ENCODE assay signal across 12 cellular contexts in the genomic region with DNA sequence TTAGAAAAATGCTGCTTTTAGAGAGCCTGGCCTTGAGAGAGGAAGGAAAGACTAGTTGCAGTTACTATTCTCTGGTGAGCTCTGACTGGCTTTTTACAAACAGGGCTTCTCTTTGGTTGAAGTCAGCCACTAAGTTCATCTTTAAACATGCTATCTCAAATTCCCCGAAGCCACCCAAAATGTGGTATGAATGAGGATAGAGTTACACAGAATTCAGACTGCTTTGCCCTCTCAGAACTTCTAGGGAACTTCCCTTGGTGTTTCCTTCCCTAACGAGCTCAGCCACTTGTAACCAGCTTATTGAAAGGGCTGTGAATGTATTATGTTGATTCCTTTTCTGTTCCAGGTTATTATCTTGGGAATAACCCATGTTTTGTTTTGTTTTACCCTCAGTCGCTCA.
DNase-seq lines count a peak whose midpoint lies in the region; ATAC-seq and TF ChIP-seq lines count a peak whose summit lies in the region.
"Had no signal": no experiment of that assay in that cellular context is flagged by ENCODE, and none has a peak within 500 bp of the region (broad histone marks: within the 10 kb centered on the region; RNA-seq: fewer than 3 reads in every experiment).

No MANE protein-coding gene starts in this region.

- peaks cover 7% of the 10 kb centered on the region; the same call in 1 of the 2 replicates for H3K79me2 ChIP-seq in MM.1S (ENCODE audit: low read length)

- DNase-seq in activated T-cell treated with anti-CD3 and anti-CD28 coated beads, Interleukin-2, amount 50 U/mL, for 72 hours, result no peak
- DNase-seq in activated T-cell treated with anti-CD3 and anti-CD28 coated beads, Interleukin-2, amount 50 U/mL, for 1 hour, result no peak
- DNase-seq in MM.1S, result no peak
- DNase-seq in endothelial cell (ENCODE audit: low spot score), result no peak
- DNase-seq in stimulated activated naive B cell treated with anti-CD40 and anti-IgM and Interleukin-4, amounts not matched to agents 10 μg/mL and 1 μg/mL and 100 μg/mL, for 72 hours, result peak; percentile 41
- DNase-seq in GF-D8 (lab: John Stamatoyannopoulos, UW), result no peak
- no peak for DNase-seq in WTC11 (ENCODE audit: low spot score)
- DNase-seq in Right ventricle myocardium inferior (ENCODE audit: missing footprints), result no peak
- DNase-seq: erythroblast, substantia nigra had no signal

- no peak overlapping the region for H2AFZ ChIP-seq in MM.1S (ENCODE audit: low read length)

- peaks cover 0 to 5% of the 10 kb centered on the region in 2 donors for H3K9me3 Mint-ChIP-seq in activated T-cell treated with anti-CD3 and anti-CD28 coated beads, Interleukin-2, amount 50 U/mL, for 72 hours
- H3K9me3 Mint-ChIP-seq in endothelial cell (ENCODE audit: unreplicated experiment) (no peaks in the 10 kb centered on the region), WTC11 (peaks cover 12% of the 10 kb centered on the region)
- peaks cover 0 to 4% of the 10 kb centered on the region in 2 donors for H3K9me3 Mint-ChIP-seq in stimulated activated naive B cell treated with anti-CD40 and anti-IgM and Interleukin-4, amounts not matched to agents 10 μg/mL and 1 μg/mL and 100 μg/mL, for 72 hours

- H3K4me1 ChIP-seq in MM.1S (ENCODE audit: low read length), result peaks cover 40% of the 10 kb centered on the region

- no peaks in the 10 kb centered on the region for H3K9me3 ChIP-seq in MM.1S (replicated peaks; ENCODE audit: insufficient read depth, low read length)

- no peak overlapping the region for H3K4me3 ChIP-seq in MM.1S (ENCODE audit: low read length)
- H3K4me3 ChIP-seq: coronary artery had no signal

- no peaks in the 10 kb centered on the region for H3K9me2 ChIP-seq in MM.1S (replicated peaks; ENCODE audit: insufficient read depth, low read length)

- H3K27me3 ChIP-seq in MM.1S (replicated peaks; ENCODE audit: insufficient read depth, low read length), result no peaks in the 10 kb centered on the region

- peak overlapping the region; percentile 27; the same call in 1 of the 2 replicates for H3K27ac ChIP-seq in MM.1S (ENCODE audit: low read length)
- H3K27ac ChIP-seq: coronary artery had no signal

- H3K4me1 Mint-ChIP-seq in activated T-cell treated with anti-CD3 and anti-CD28 coated beads, Interleukin-2, amount 50 U/mL, for 72 hours (ENCODE audit: low read depth), result no peaks in the 10 kb centered on the region
- peaks cover 16% of the 10 kb centered on the region for H3K4me1 Mint-ChIP-seq in endothelial cell (ENCODE audit: unreplicated experiment)
- H3K4me1 Mint-ChIP-seq in stimulated activated naive B cell treated with anti-CD40 and anti-IgM and Interleukin-4, amounts not matched to agents 10 μg/mL and 1 μg/mL and 100 μg/mL, for 72 hours, result peaks cover 26 to 48% of the 10 kb centered on the region in 2 donors
- H3K4me1 Mint-ChIP-seq in WTC11, result peaks cover 4% of the 10 kb centered on the region

- no peak overlapping the region for H3K9ac ChIP-seq in MM.1S (ENCODE audit: low read length)

- H3K36me3 ChIP-seq in MM.1S (replicated peaks; ENCODE audit: insufficient read depth, low read length), result no peaks in the 10 kb centered on the region

- peak; percentile 31 to 76 for ATAC-seq in activated T-cell treated with anti-CD3 and anti-CD28 coated beads, Interleukin-2, amount 50 U/mL, for 72 hours (replicated peaks in 1 of 2)
- peak; percentile 72 to 84 for ATAC-seq in stimulated activated naive B cell treated with anti-CD40 and anti-IgM and Interleukin-4, amounts not matched to agents 10 μg/mL and 1 μg/mL and 100 μg/mL, for 72 hours (replicated peaks)
- ATAC-seq in WTC11 (no peak), Right ventricle myocardium inferior (no peak)

- H4K20me1 ChIP-seq in MM.1S (ENCODE audit: insufficient read depth, low read length), result no peaks in the 10 kb centered on the region

- H3K4me3 Mint-ChIP-seq in activated T-cell treated with anti-CD3 and anti-CD28 coated beads, Interleukin-2, amount 50 U/mL, for 72 hours, result no peak overlapping the region
- H3K4me3 Mint-ChIP-seq in endothelial cell (ENCODE audit: unreplicated experiment) (no peak overlapping the region), WTC11 (no peak overlapping the region)
- no peak overlapping the region for H3K4me3 Mint-ChIP-seq in stimulated activated naive B cell treated with anti-CD40 and anti-IgM and Interleukin-4, amounts not matched to agents 10 μg/mL and 1 μg/mL and 100 μg/mL, for 72 hours

- no peak overlapping the region for H3K4me2 ChIP-seq in MM.1S (ENCODE audit: low read depth, low read length)

- no peak overlapping the region for H3K27ac Mint-ChIP-seq in activated T-cell treated with anti-CD3 and anti-CD28 coated beads, Interleukin-2, amount 50 U/mL, for 72 hours
- H3K27ac Mint-ChIP-seq in endothelial cell (ENCODE audit: unreplicated experiment) (peak overlapping the region; percentile 62), WTC11 (no peak overlapping the region; the same call in 1 of the 2 replicates)
- H3K27ac Mint-ChIP-seq in stimulated activated naive B cell treated with anti-CD40 and anti-IgM and Interleukin-4, amounts not matched to agents 10 μg/mL and 1 μg/mL and 100 μg/mL, for 72 hours, result peak overlapping the region; percentile 81
- H3K27ac Mint-ChIP-seq: progenitor cell of endocrine pancreas had no signal

- no peaks in the 10 kb centered on the region for H3K27me3 Mint-ChIP-seq in activated T-cell treated with anti-CD3 and anti-CD28 coated beads, Interleukin-2, amount 50 U/mL, for 72 hours (ENCODE audit: low read depth)
- H3K27me3 Mint-ChIP-seq in endothelial cell (ENCODE audit: unreplicated experiment), result peaks cover 3% of the 10 kb centered on the region
- H3K27me3 Mint-ChIP-seq in stimulated activated naive B cell treated with anti-CD40 and anti-IgM and Interleukin-4, amounts not matched to agents 10 μg/mL and 1 μg/mL and 100 μg/mL, for 72 hours, result no peaks in the 10 kb centered on the region
- no peaks in the 10 kb centered on the region for H3K27me3 Mint-ChIP-seq in WTC11 (ENCODE audit: low read depth)
- H3K27me3 Mint-ChIP-seq: progenitor cell of endocrine pancreas had no signal

- TF ChIP-seq CTCF in MM.1S (IDR thresholded peaks at IDR 0.05; ENCODE audit: low read length), result no peak
- no peak for TF ChIP-seq CTCF in endothelial cell (IDR thresholded peaks at IDR 0.05; ENCODE audit: unreplicated experiment)
- no peak for TF ChIP-seq CTCF in WTC11 (IDR thresholded peaks at IDR 0.05)

- peaks cover 0 to 4% of the 10 kb centered on the region in 2 donors for H3K36me3 Mint-ChIP-seq in activated T-cell treated with anti-CD3 and anti-CD28 coated beads, Interleukin-2, amount 50 U/mL, for 72 hours (ENCODE audit: insufficient read depth in 2 of 2)
- H3K36me3 Mint-ChIP-seq in endothelial cell (ENCODE audit: low read depth, unreplicated experiment) (peaks cover 4% of the 10 kb centered on the region), WTC11 (peaks cover 11% of the 10 kb centered on the region)
- peaks cover 0 to 14% of the 10 kb centered on the region in 2 donors for H3K36me3 Mint-ChIP-seq in stimulated activated naive B cell treated with anti-CD40 and anti-IgM and Interleukin-4, amounts not matched to agents 10 μg/mL and 1 μg/mL and 100 μg/mL, for 72 hours

- intact Hi-C loops in Right ventricle myocardium inferior (cut with DNase I), result loop anchor here (10.0 kb wide), 1 partner anchor 171 kb away; no protein-coding TSS in a partner anchor

- peaks cover 42% of the 10 kb centered on the region for H3F3A ChIP-seq in MM.1S (ENCODE audit: insufficient read depth, low read length)

- CTCF ChIA-PET in WTC11 (lab: Charles Lee), result no interaction called here

- POLR2A ChIA-PET in WTC11 (lab: Charles Lee), result no interaction called here

TF ChIP-seq in WTC11, 78 proteins besides CTCF, POLR2A, EP300 and RAD21 (continues in another document):
- TF ChIP-seq, protein P1, sequence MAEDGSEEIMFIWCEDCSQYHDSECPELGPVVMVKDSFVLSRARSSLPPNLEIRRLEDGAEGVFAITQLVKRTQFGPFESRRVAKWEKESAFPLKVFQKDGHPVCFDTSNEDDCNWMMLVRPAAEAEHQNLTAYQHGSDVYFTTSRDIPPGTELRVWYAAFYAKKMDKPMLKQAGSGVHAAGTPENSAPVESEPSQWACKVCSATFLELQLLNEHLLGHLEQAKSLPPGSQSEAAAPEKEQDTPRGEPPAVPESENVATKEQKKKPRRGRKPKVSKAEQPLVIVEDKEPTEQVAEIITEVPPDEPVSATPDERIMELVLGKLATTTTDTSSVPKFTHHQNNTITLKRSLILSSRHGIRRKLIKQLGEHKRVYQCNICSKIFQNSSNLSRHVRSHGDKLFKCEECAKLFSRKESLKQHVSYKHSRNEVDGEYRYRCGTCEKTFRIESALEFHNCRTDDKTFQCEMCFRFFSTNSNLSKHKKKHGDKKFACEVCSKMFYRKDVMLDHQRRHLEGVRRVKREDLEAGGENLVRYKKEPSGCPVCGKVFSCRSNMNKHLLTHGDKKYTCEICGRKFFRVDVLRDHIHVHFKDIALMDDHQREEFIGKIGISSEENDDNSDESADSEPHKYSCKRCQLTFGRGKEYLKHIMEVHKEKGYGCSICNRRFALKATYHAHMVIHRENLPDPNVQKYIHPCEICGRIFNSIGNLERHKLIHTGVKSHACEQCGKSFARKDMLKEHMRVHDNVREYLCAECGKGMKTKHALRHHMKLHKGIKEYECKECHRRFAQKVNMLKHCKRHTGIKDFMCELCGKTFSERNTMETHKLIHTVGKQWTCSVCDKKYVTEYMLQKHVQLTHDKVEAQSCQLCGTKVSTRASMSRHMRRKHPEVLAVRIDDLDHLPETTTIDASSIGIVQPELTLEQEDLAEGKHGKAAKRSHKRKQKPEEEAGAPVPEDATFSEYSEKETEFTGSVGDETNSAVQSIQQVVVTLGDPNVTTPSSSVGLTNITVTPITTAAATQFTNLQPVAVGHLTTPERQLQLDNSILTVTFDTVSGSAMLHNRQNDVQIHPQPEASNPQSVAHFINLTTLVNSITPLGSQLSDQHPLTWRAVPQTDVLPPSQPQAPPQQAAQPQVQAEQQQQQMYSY (CRISPR knock-in tag; IDR thresholded peaks at IDR 0.05), result no peak

Comparison
In these comparisons a context has a peak if more than half of its experiments do, and no peak if none do; other contexts are left out.
1. ATAC-seq: peak in activated T-cell treated with anti-CD3 and anti-CD28 coated beads, Interleukin-2, amount 50 U/mL, for 72 hours (2 of 2) and stimulated activated naive B cell treated with anti-CD40 and anti-IgM and Interleukin-4, amounts not matched to agents 10 μg/mL and 1 μg/mL and 100 μg/mL, for 72 hours (2 of 2); none in WTC11 (single experiment) and Right ventricle myocardium inferior (single experiment).
2. H3K27ac Mint-ChIP-seq: peak in endothelial cell (single experiment) and stimulated activated naive B cell treated with anti-CD40 and anti-IgM and Interleukin-4, amounts not matched to agents 10 μg/mL and 1 μg/mL and 100 μg/mL, for 72 hours (single experiment); none in activated T-cell treated with anti-CD3 and anti-CD28 coated beads, Interleukin-2, amount 50 U/mL, for 72 hours (single experiment) and WTC11 (single experiment).